Comparison of ENCODE assay signal across 13 cellular contexts in the genomic region with DNA sequence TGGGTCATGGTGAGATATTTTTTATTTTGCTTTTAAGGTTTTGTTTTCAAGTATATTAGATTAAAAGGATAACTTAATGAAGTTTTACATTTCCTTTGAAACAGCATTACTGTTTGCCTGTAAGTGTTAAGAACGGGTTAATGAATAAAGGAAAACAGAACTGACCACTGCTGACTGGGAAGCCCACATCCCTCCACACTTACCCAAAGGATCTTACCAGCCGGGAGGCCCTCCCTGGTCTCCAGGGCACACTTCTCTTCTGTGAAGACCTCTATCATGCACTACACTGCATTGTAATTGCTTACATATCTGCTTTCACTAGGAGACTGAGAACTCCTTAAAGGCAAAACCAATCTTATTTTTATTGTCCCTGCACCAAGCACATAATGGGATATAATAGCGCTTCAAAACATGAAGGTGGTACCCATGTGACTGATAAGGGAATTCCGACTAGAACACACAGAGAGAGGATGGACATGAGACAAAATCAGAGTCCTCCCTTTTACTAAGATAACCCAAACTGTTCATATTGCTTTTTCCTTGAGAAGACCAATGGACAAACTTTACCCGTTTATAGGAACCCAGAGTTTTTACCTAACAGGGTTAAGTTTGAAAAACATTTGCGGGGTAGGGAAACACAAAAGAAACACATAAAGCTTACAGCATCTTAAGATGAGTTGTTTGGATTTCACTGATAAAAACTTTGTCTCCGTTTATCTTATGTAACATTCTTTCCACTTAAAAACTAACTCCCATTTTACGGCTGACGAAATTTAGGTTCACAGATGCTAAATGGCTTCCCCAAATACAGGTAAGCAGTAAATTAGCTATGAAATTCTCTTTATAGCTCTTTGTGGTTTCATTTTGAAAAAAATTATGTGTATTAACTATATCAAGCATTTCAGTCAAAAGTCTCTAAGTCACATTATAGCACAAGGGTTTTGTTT. TPM values are rescaled to one million over a fixed set of nuclear protein-coding genes. Genes with fewer than 3 reads are reported as not detected.
DNase-seq lines count a peak whose midpoint lies in the region; ATAC-seq and TF ChIP-seq lines count a peak whose summit lies in the region.
"Had no signal": no experiment of that assay in that cellular context is flagged by ENCODE, and none has a peak within 500 bp of the region (broad histone marks: within the 10 kb centered on the region; RNA-seq: fewer than 3 reads in every experiment).

No MANE protein-coding gene starts in this region.

- H3K9me3 ChIP-seq in OCI-LY1 (ENCODE audit: low read length) (no peaks in the 10 kb centered on the region), hepatocyte (ENCODE audit: low read depth) (no peaks in the 10 kb centered on the region), tibial nerve (no peaks in the 10 kb centered on the region)
- H3K9me3 ChIP-seq: tibial artery had no signal

- H3K9me2 ChIP-seq in OCI-LY1 (ENCODE audit: low read depth, low read length): no peaks in the 10 kb centered on the region
- no peaks in the 10 kb centered on the region for H3K9me2 ChIP-seq in hepatocyte (replicated peaks; ENCODE audit: insufficient read depth)

- peak overlapping the region; percentile 98 for H3K4me2 ChIP-seq in OCI-LY1 (ENCODE audit: low read length)
- peak overlapping the region; percentile 64 for H3K4me2 ChIP-seq in hepatocyte

- no peaks in the 10 kb centered on the region for H4K20me1 ChIP-seq in OCI-LY1 (ENCODE audit: insufficient read depth, low read length)
- H4K20me1 ChIP-seq in hepatocyte (ENCODE audit: insufficient read depth, poor library complexity, severe bottlenecking): peaks cover 100% of the 10 kb centered on the region

- no peaks in the 10 kb centered on the region for H3K9me3 Mint-ChIP-seq in activated naive CD4-positive, alpha-beta T cell treated with anti-CD3 and anti-CD28 coated beads, Interleukin-2, amount 50 U/mL, for 24 hours

- peak overlapping the region; percentile 38 for H3K27ac Mint-ChIP-seq in activated naive CD4-positive, alpha-beta T cell treated with anti-CD3 and anti-CD28 coated beads, Interleukin-2, amount 50 U/mL, for 24 hours

- H3K4me3 Mint-ChIP-seq in activated naive CD4-positive, alpha-beta T cell treated with anti-CD3 and anti-CD28 coated beads, Interleukin-2, amount 50 U/mL, for 24 hours: peak overlapping the region; percentile 23

- no peak for DNase-seq in activated naive CD4-positive, alpha-beta T cell treated with Interleukin-2 at 50 U/mL for 16 hours
- DNase-seq in hepatocyte (ENCODE audit: low spot score): no peak
- no peak for DNase-seq in tibial nerve (ENCODE audit: low spot score in 2 of 2)
- DNase-seq in SIG-M5 (lab: John Stamatoyannopoulos, UW): no peak
- DNase-seq in NCI-H2196 (lab: John Stamatoyannopoulos, UW; ENCODE audit: unreplicated experiment): no peak
- DNase-seq: activated CD4-positive, CD25-positive, alpha-beta regulatory T cell treated with anti-CD3 and anti-CD28 coated beads, Interleukin-2, amount 50 U/mL, for 72 hours; amniotic stem cell; NCI-H1930; stimulated activated CD4-positive, alpha-beta T cell treated with anti-CD3 and anti-CD28 coated beads, Interleukin-4, amount 100 ng/mL, for 1 hour; tibial artery had no signal

- peaks cover 23% of the 10 kb centered on the region for H3F3A ChIP-seq in OCI-LY1 (ENCODE audit: insufficient read depth, low read length)

- H3K79me2 ChIP-seq in OCI-LY1 (ENCODE audit: insufficient read depth, low read length) (peaks cover 87% of the 10 kb centered on the region), hepatocyte (peaks cover 100% of the 10 kb centered on the region)

- ATAC-seq in HG03108 (IDR thresholded peaks at IDR 0.05; ENCODE audit: unreplicated experiment): no peak

- H3K27me3 ChIP-seq in OCI-LY1 (ENCODE audit: insufficient read depth, low read length) (no peaks in the 10 kb centered on the region), hepatocyte (no peaks in the 10 kb centered on the region), tibial nerve (no peaks in the 10 kb centered on the region)
- H3K27me3 ChIP-seq: tibial artery had no signal

- H2AFZ ChIP-seq in OCI-LY1 (ENCODE audit: low read length): no peak overlapping the region
- H2AFZ ChIP-seq in hepatocyte: no peak overlapping the region

- peaks cover 58% of the 10 kb centered on the region for H3K36me3 Mint-ChIP-seq in activated naive CD4-positive, alpha-beta T cell treated with anti-CD3 and anti-CD28 coated beads, Interleukin-2, amount 50 U/mL, for 24 hours

- H3K36me3 ChIP-seq in OCI-LY1 (ENCODE audit: insufficient read depth, low read length): peaks cover 81% of the 10 kb centered on the region
- H3K36me3 ChIP-seq in hepatocyte (replicated peaks; ENCODE audit: insufficient read depth, low read depth): peaks cover 5% of the 10 kb centered on the region
- peaks cover 0 to 10% (median 0%) of the 10 kb centered on the region in 3 donors for H3K36me3 ChIP-seq in tibial nerve
- H3K36me3 ChIP-seq: tibial artery had no signal

- H3K27ac ChIP-seq in OCI-LY1 (ENCODE audit: low read depth, low read length, poor library complexity, severe bottlenecking) (peak overlapping the region; percentile 97), hepatocyte (peak overlapping the region; percentile 62), tibial nerve (peak overlapping the region in 3 of 4 donors; percentile 21 to 54 (median 51))
- H3K27ac ChIP-seq: tibial artery had no signal

- no peaks in the 10 kb centered on the region for H3K27me3 Mint-ChIP-seq in activated naive CD4-positive, alpha-beta T cell treated with anti-CD3 and anti-CD28 coated beads, Interleukin-2, amount 50 U/mL, for 24 hours

- no peak for TF ChIP-seq EP300 in tibial nerve (IDR thresholded peaks at IDR 0.05)

- H3K4me1 ChIP-seq in OCI-LY1 (ENCODE audit: insufficient read depth, low read length, severe bottlenecking) (peaks cover 100% of the 10 kb centered on the region), hepatocyte (ENCODE audit: insufficient read depth) (peaks cover 52% of the 10 kb centered on the region), tibial nerve (peaks cover 0 to 78% (median 45%) of the 10 kb centered on the region in 4 donors)

- 25% methylated on average over 9 of the region's 9 CpGs for WGBS in hepatocyte (ENCODE audit: low lambda C conversion rate, missing lambda C conversion rate)
- WGBS in tibial nerve, 2 donors: 54 to 61% methylated on average over 9 of the region's 9 CpGs

- H3K9ac ChIP-seq in OCI-LY1 (ENCODE audit: low read length): peak overlapping the region; percentile 90

- H3K4me1 Mint-ChIP-seq in activated naive CD4-positive, alpha-beta T cell treated with anti-CD3 and anti-CD28 coated beads, Interleukin-2, amount 50 U/mL, for 24 hours: peaks cover 98% of the 10 kb centered on the region

- no peak for TF ChIP-seq CTCF in OCI-LY1 (IDR thresholded peaks at IDR 0.05; ENCODE audit: low read length)
- no peak for TF ChIP-seq CTCF in hepatocyte (IDR thresholded peaks at IDR 0.05; ENCODE audit: poor library complexity)
- TF ChIP-seq CTCF in tibial nerve (IDR thresholded peaks at IDR 0.05): no peak

- H3K4me3 ChIP-seq in OCI-LY1 (ENCODE audit: low read depth, low read length, poor library complexity, severe bottlenecking): peak overlapping the region; percentile 81
- H3K4me3 ChIP-seq in hepatocyte: peak overlapping the region; percentile 13
- H3K4me3 ChIP-seq in tibial nerve: no peak overlapping the region
- H3K4me3 ChIP-seq: tibial artery had no signal

- no peak for TF ChIP-seq POLR2A in tibial nerve (IDR thresholded peaks at IDR 0.05)

RNA-seq across cellular contexts. Expression of a gene that starts 8.7 kb away (rescaled TPM):
- total RNA-seq in hepatocyte (395 and 399 TPM in 2 replicates), tibial nerve (100 to 1,000 TPM in 3 of 4 donors, 10 to 100 TPM in 1; 83.7 to 168 (median 144) TPM)
- 616 and 623 TPM in 2 replicates for polyA plus RNA-seq in hepatocyte

Comparison
In these comparisons a context has a peak if more than half of its experiments do, and no peak if none do; other contexts are left out.
1. H3K4me3 ChIP-seq: peak in OCI-LY1 (single experiment) and hepatocyte (single experiment); none in tibial nerve (0 of 4).
2. Peak in every context shown above with its lines, with median percentiles within 50 percentile points of each other: H3K27ac ChIP-seq.